Comparison of ENCODE assay signal across 8 cellular contexts in genomic region chr13:75636339-75637095, GRCh38. TPM values are rescaled to one million over a fixed set of nuclear protein-coding genes. Genes with fewer than 3 reads are reported as not detected.
DNase-seq lines count a peak whose midpoint lies in the region; ATAC-seq and TF ChIP-seq lines count a peak whose summit lies in the region.

No MANE protein-coding gene starts in this region.

- no peak for TF ChIP-seq CTCF in activated CD8-positive, alpha-beta T cell treated with anti-CD3 and anti-CD28 coated beads for 36 hours (IDR thresholded peaks at IDR 0.05)
- no peak for TF ChIP-seq CTCF in endodermal cell (conservative IDR thresholded peaks at IDR 0.05)

- intact Hi-C loops in activated CD8-positive, alpha-beta T cell treated with anti-CD3 and anti-CD28 coated beads for 36 hours (cut with micrococcal nuclease) = no loop called here

- H3K27ac Mint-ChIP-seq in activated CD8-positive, alpha-beta T cell treated with anti-CD3 and anti-CD28 coated beads for 36 hours = peak overlapping the region; percentile 49
- no peak overlapping the region for H3K27ac Mint-ChIP-seq in endodermal cell
- H3K27ac Mint-ChIP-seq in stimulated activated naive CD8-positive, alpha-beta T cell treated with anti-CD3 and anti-CD28 coated beads, Interleukin-15, Interleukin-2, amounts not matched to agents 100 ng/mL and 50 ng/mL, for 24 hours = no peak overlapping the region

- H3K4me3 ChIP-seq in endodermal cell (ENCODE audit: low read length) = peak overlapping the region; percentile 84
- peak overlapping the region; percentile 65 to 83 for H3K4me3 ChIP-seq in mucosa of rectum (ENCODE audit: low read length in 2 of 2)

- peak; percentile 50 for ATAC-seq in HG02678 (IDR thresholded peaks at IDR 0.05; ENCODE audit: unreplicated experiment)
- peak; percentile 70 for ATAC-seq in activated CD8-positive, alpha-beta T cell treated with anti-CD3 and anti-CD28 coated beads for 36 hours

- WGBS in endodermal cell (ENCODE audit: insufficient coverage in 1 of 2, insufficient read length in 1 of 2), 2 experiments = 0 to 1% methylated on average over 18 to 69 of the region's 69 CpGs

- DNase-seq in DMS 273 (lab: John Stamatoyannopoulos, UW; ENCODE audit: unreplicated experiment) (peak; percentile 39), DMS 273 treated with DMSO at 0.1 percent for 48 hours (lab: John Stamatoyannopoulos, UW) (no peak), NCI-H1105 (lab: John Stamatoyannopoulos, UW) (peak; percentile 21), endodermal cell (peak; percentile 83)
- peak; percentile 55 for DNase-seq in activated CD8-positive, alpha-beta T cell treated with anti-CD3 and anti-CD28 coated beads for 36 hours

- H3K9me3 ChIP-seq in endodermal cell (ENCODE audit: control insufficient read depth, low read length) (no peaks in the 10 kb centered on the region), mucosa of rectum (ENCODE audit: control insufficient read depth in 2 of 2, low read length in 2 of 2) (no peaks in the 10 kb centered on the region)

- peak overlapping the region; percentile 73 for H3K4me3 Mint-ChIP-seq in activated CD8-positive, alpha-beta T cell treated with anti-CD3 and anti-CD28 coated beads for 36 hours
- H3K4me3 Mint-ChIP-seq in endodermal cell = peak overlapping the region; percentile 62
- peak overlapping the region; percentile 81 for H3K4me3 Mint-ChIP-seq in stimulated activated naive CD8-positive, alpha-beta T cell treated with anti-CD3 and anti-CD28 coated beads, Interleukin-15, Interleukin-2, amounts not matched to agents 100 ng/mL and 50 ng/mL, for 24 hours

- H3K27me3 Mint-ChIP-seq in activated CD8-positive, alpha-beta T cell treated with anti-CD3 and anti-CD28 coated beads for 36 hours = peaks cover 18% of the 10 kb centered on the region
- peaks cover 32% of the 10 kb centered on the region for H3K27me3 Mint-ChIP-seq in endodermal cell (ENCODE audit: insufficient read depth)
- peaks cover 22% of the 10 kb centered on the region for H3K27me3 Mint-ChIP-seq in stimulated activated naive CD8-positive, alpha-beta T cell treated with anti-CD3 and anti-CD28 coated beads, Interleukin-15, Interleukin-2, amounts not matched to agents 100 ng/mL and 50 ng/mL, for 24 hours

- H3K4me1 ChIP-seq in endodermal cell (ENCODE audit: control insufficient read depth, insufficient read depth, low read length) (no peaks in the 10 kb centered on the region), mucosa of rectum (ENCODE audit: control insufficient read depth in 2 of 2, insufficient read depth in 2 of 2, low read length in 2 of 2) (peaks cover 6 to 12% of the 10 kb centered on the region in 2 donors)

- H3K27me3 ChIP-seq in endodermal cell (ENCODE audit: control insufficient read depth, insufficient read depth, low read length, poor library complexity, severe bottlenecking) (peaks cover 38% of the 10 kb centered on the region), mucosa of rectum (ENCODE audit: control insufficient read depth in 2 of 2, insufficient read depth in 2 of 2, low read length in 2 of 2) (peaks cover 0 to 2% of the 10 kb centered on the region in 2 donors)

- peaks cover 8% of the 10 kb centered on the region for H3K4me1 Mint-ChIP-seq in activated CD8-positive, alpha-beta T cell treated with anti-CD3 and anti-CD28 coated beads for 36 hours (ENCODE audit: low read depth)
- peaks cover 21% of the 10 kb centered on the region for H3K4me1 Mint-ChIP-seq in endodermal cell
- H3K4me1 Mint-ChIP-seq in stimulated activated naive CD8-positive, alpha-beta T cell treated with anti-CD3 and anti-CD28 coated beads, Interleukin-15, Interleukin-2, amounts not matched to agents 100 ng/mL and 50 ng/mL, for 24 hours (ENCODE audit: low read depth) = peaks cover 17% of the 10 kb centered on the region

- H3K36me3 ChIP-seq in endodermal cell (ENCODE audit: control insufficient read depth, insufficient read depth, low read length) = no peaks in the 10 kb centered on the region
- H3K36me3 ChIP-seq in mucosa of rectum (ENCODE audit: control insufficient read depth in 2 of 2, insufficient read depth in 2 of 2, low read length in 2 of 2) = no peaks in the 10 kb centered on the region

- POLR2A ChIA-PET in activated CD8-positive, alpha-beta T cell treated with anti-CD3 and anti-CD28 coated beads for 36 hours (lab: Charles Lee) = no interaction called here

- no peaks in the 10 kb centered on the region for H3K9me3 Mint-ChIP-seq in activated CD8-positive, alpha-beta T cell treated with anti-CD3 and anti-CD28 coated beads for 36 hours
- no peaks in the 10 kb centered on the region for H3K9me3 Mint-ChIP-seq in endodermal cell
- H3K9me3 Mint-ChIP-seq in stimulated activated naive CD8-positive, alpha-beta T cell treated with anti-CD3 and anti-CD28 coated beads, Interleukin-15, Interleukin-2, amounts not matched to agents 100 ng/mL and 50 ng/mL, for 24 hours = no peaks in the 10 kb centered on the region

- H3K9ac ChIP-seq in endodermal cell (ENCODE audit: extremely low read depth, low read length, poor library complexity, severe bottlenecking) = peak overlapping the region; percentile 44
- peak overlapping the region; percentile 59 to 60 for H3K9ac ChIP-seq in mucosa of rectum (ENCODE audit: low read depth in 1 of 2, low read length in 2 of 2)

- H3K36me3 Mint-ChIP-seq in activated CD8-positive, alpha-beta T cell treated with anti-CD3 and anti-CD28 coated beads for 36 hours (ENCODE audit: low read depth) = no peaks in the 10 kb centered on the region
- H3K36me3 Mint-ChIP-seq in endodermal cell (ENCODE audit: low read depth) = no peaks in the 10 kb centered on the region
- no peaks in the 10 kb centered on the region for H3K36me3 Mint-ChIP-seq in stimulated activated naive CD8-positive, alpha-beta T cell treated with anti-CD3 and anti-CD28 coated beads, Interleukin-15, Interleukin-2, amounts not matched to agents 100 ng/mL and 50 ng/mL, for 24 hours (ENCODE audit: low read depth)

- CTCF ChIA-PET in activated CD8-positive, alpha-beta T cell treated with anti-CD3 and anti-CD28 coated beads for 36 hours (lab: Charles Lee) = interaction anchor here (1.2 kb wide), 1 partner anchor 59 kb away, joined by 5 read pairs; no protein-coding TSS in a partner anchor

- H3K27ac ChIP-seq in endodermal cell (ENCODE audit: low read depth, low read length) = no peak overlapping the region
- no peak overlapping the region for H3K27ac ChIP-seq in mucosa of rectum (ENCODE audit: low read depth in 2 of 2, low read length in 2 of 2)

RNA-seq across cellular contexts. Expression of gene LMO7, which starts 0.4 kb away (rescaled TPM):
- total RNA-seq in activated CD8-positive, alpha-beta T cell treated with anti-CD3 and anti-CD28 coated beads for 36 hours = 10 to 100 TPM; 12.2 to 15.3 TPM
- 10 to 100 TPM in 1 of 2 donors, 1 to 10 TPM in 1; 9.9 to 14.1 TPM for total RNA-seq in endodermal cell
- polyA plus RNA-seq in endodermal cell (2013, experiment 1 of 2) = 8.0 TPM
- polyA plus RNA-seq in endodermal cell (2013, experiment 2 of 2) = 4.4 TPM
